ENCODE assay signal across 8 cellular contexts in the genomic region with DNA sequence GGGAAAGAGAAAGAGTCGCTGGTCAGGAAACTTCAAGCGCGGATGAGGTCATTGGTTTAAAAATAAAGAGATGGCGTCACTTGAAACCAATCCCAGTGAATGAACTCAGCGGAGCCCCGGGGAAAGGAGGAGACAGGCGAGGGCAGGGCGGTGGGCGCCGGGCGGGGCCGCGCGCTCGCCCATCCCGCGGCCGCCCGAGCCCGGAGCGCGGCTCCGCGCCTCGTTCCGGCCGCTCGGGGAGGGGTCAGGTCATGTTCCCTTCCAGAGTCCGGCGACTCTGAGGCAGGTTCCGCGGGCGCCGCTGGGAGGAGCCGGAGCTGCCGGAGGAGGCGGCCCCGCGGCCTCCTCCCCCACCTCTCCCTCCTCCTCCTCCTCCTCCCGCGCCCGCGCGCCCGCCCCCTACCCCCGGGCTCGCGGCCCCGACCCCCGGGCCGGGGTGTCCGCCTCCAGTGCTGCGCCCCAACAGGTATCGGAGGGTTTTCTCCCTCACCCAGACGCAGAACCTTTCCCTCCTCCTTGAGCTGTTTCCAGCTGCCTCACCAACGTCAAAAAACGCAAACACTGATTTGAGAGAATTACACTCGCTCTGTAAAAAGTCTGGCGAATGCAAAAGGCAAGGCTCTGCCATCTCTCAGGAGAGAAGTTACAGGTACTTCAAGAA. TPM values are rescaled to one million over a fixed set of nuclear protein-coding genes. Genes with fewer than 3 reads are reported as not detected.
DNase-seq lines count a peak whose midpoint lies in the region; ATAC-seq and TF ChIP-seq lines count a peak whose summit lies in the region.

A gene with protein sequence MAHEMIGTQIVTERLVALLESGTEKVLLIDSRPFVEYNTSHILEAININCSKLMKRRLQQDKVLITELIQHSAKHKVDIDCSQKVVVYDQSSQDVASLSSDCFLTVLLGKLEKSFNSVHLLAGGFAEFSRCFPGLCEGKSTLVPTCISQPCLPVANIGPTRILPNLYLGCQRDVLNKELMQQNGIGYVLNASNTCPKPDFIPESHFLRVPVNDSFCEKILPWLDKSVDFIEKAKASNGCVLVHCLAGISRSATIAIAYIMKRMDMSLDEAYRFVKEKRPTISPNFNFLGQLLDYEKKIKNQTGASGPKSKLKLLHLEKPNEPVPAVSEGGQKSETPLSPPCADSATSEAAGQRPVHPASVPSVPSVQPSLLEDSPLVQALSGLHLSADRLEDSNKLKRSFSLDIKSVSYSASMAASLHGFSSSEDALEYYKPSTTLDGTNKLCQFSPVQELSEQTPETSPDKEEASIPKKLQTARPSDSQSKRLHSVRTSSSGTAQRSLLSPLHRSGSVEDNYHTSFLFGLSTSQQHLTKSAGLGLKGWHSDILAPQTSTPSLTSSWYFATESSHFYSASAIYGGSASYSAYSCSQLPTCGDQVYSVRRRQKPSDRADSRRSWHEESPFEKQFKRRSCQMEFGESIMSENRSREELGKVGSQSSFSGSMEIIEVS (minus strand): TSS at position 279 of the 661 bp plus-strand sequence. CDS start 41,765 bp downstream, outside the sequence.

- peak within 1 kb of the TSS; percentile 78 for H3K4me3 Mint-ChIP-seq in activated naive CD8-positive, alpha-beta T cell treated with anti-CD3 and anti-CD28 coated beads, Interleukin-2, amount 50 U/mL, for 24 hours

- peak; percentile 92 for DNase-seq in NCI-H1092 treated with DMSO at 0.1 percent for 48 hours (lab: John Stamatoyannopoulos, UW)
- DNase-seq in SW480 (ENCODE audit: low spot score): peak; percentile 98
- DNase-seq in activated naive CD8-positive, alpha-beta T cell treated with anti-CD3 and anti-CD28 coated beads, Interleukin-2, amount 50 U/mL, for 24 hours: peak; percentile 73
- peak; percentile 94 for DNase-seq in Right ventricle myocardium superior
- DNase-seq in ovary: peak; percentile 91 to 93 (median 92)
- peak; percentile 91 to 96 for DNase-seq in tibial artery

- ATAC-seq in HG02610 (IDR thresholded peaks at IDR 0.05; ENCODE audit: unreplicated experiment) (peak; percentile 75), Right ventricle myocardium superior (ENCODE audit: poor library complexity) (peak; percentile 96)
- peak; percentile 87 for ATAC-seq in activated naive CD8-positive, alpha-beta T cell treated with anti-CD3 and anti-CD28 coated beads, Interleukin-2, amount 50 U/mL, for 24 hours

- H3K4me3 ChIP-seq in ovary (peak within 1 kb of the TSS; percentile 52), tibial artery (peak within 1 kb of the TSS; percentile 70 to 89)

- peak within 1 kb of the TSS; percentile 83 for H3K27ac Mint-ChIP-seq in activated naive CD8-positive, alpha-beta T cell treated with anti-CD3 and anti-CD28 coated beads, Interleukin-2, amount 50 U/mL, for 24 hours

- TF ChIP-seq CTCF in GM12872 (IDR thresholded peaks at IDR 0.05; ENCODE audit: insufficient read depth, low read depth, low read length) (peak; percentile 19; the same call in 1 of the 3 replicates), ovary (IDR thresholded peaks at IDR 0.05) (peak in 2 of 3 donors; percentile 15 to 18), tibial artery (IDR thresholded peaks at IDR 0.05) (no peak)

- peaks cover 18% of the 10 kb centered on the region for H3K36me3 Mint-ChIP-seq in activated naive CD8-positive, alpha-beta T cell treated with anti-CD3 and anti-CD28 coated beads, Interleukin-2, amount 50 U/mL, for 24 hours (ENCODE audit: low read depth)

- peak; percentile 82 for TF ChIP-seq POLR2A in ovary (IDR thresholded peaks at IDR 0.05)

- H3K27ac ChIP-seq in ovary (peak within 1 kb of the TSS; percentile 99 to 100), tibial artery (peak within 1 kb of the TSS; percentile 98 to 100)

- H3K9me3 ChIP-seq in ovary (no peaks in the 10 kb centered on the region), tibial artery (no peaks in the 10 kb centered on the region)

- WGBS in ovary, 3 donors: 0 to 1% (median 0%) methylated on average over 43 to 54 of the region's 59 CpGs

- H3K36me3 ChIP-seq in ovary (no peaks in the 10 kb centered on the region), tibial artery (no peaks in the 10 kb centered on the region)

- intact Hi-C loops in Right ventricle myocardium superior (cut with DNase I): loop anchor here (5.0 kb wide), 2 partner anchors 55 to 185 kb away; no protein-coding TSS in a partner anchor
- intact Hi-C loops in ovary (cut with DNase I): loop anchor here (5.0 to 10.0 kb wide), 4 partner anchors 50 to 188 kb away; a partner anchor contains a TSS
- intact Hi-C loops in tibial artery (cut with DNase I; ENCODE audit: low total_unique reads): loop anchor here (5.0 to 10.0 kb wide), 3 partner anchors 142 to 205 kb away; a partner anchor contains a TSS

- peaks cover 4% of the 10 kb centered on the region for H3K9me3 Mint-ChIP-seq in activated naive CD8-positive, alpha-beta T cell treated with anti-CD3 and anti-CD28 coated beads, Interleukin-2, amount 50 U/mL, for 24 hours

- H3K4me1 ChIP-seq in ovary (ENCODE audit: insufficient read depth) (no peaks in the 10 kb centered on the region), tibial artery (peaks cover 0 to 42% (median 21%) of the 10 kb centered on the region in 4 donors)

- H3K4me1 Mint-ChIP-seq in activated naive CD8-positive, alpha-beta T cell treated with anti-CD3 and anti-CD28 coated beads, Interleukin-2, amount 50 U/mL, for 24 hours: peaks cover 42% of the 10 kb centered on the region

- H3K27me3 Mint-ChIP-seq in activated naive CD8-positive, alpha-beta T cell treated with anti-CD3 and anti-CD28 coated beads, Interleukin-2, amount 50 U/mL, for 24 hours: no peaks in the 10 kb centered on the region

- no peak for TF ChIP-seq EP300 in ovary (IDR thresholded peaks at IDR 0.05)

- H3K27me3 ChIP-seq in ovary (no peaks in the 10 kb centered on the region), tibial artery (no peaks in the 10 kb centered on the region)

RNA-seq across cellular contexts. Expression of the gene that starts here (rescaled TPM):
- total RNA-seq in Right ventricle myocardium superior (12.5 TPM), ovary (10 to 100 TPM; 17.8 to 35.5 (median 27.3) TPM)
- polyA plus RNA-seq in ovary: 10 to 100 TPM; 12.5 to 54.0 TPM

Comparison
In these comparisons a context has a peak if more than half of its experiments do, and no peak if none do; other contexts are left out.
1. Peak in every context shown above with its lines: DNase-seq, ATAC-seq, H3K4me3 ChIP-seq and H3K27ac ChIP-seq.
2. CTCF ChIP-seq: peak in GM12872 (single experiment) and ovary (2 of 3); none in tibial artery (0 of 2).